ENCODE assay signal across 18 cellular contexts in the genomic region with DNA sequence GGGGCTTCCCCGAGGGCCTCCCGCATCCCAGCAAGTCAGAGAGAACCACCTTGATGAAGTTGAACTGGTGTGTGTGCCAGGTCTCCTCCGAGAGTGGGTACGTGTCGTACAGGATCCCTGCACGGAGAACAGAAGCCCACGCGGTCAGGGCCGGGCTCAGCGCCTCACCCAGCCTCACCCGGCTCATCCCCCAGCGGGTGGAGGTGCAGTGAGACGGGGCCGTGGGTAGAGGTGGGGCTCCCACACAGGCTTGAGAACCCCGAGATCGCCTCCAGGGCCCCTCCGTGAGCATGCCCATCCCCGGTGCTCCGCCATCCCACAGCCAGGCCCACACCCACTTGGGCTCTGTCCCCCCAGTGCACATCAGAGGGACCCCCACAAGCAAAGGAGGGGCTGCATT.
"Had no signal": no experiment of that assay in that cellular context is flagged by ENCODE, and none has a peak within 500 bp of the region (broad histone marks: within the 10 kb centered on the region; RNA-seq: fewer than 3 reads in every experiment).

No MANE protein-coding gene starts in this region.

- H3K4me3 ChIP-seq: body of pancreas, smooth muscle cell, suprapubic skin had no signal

- DNase-seq: activated CD4-positive, alpha-beta memory T cell treated with anti-CD3 and anti-CD28 coated beads, Interleukin-2, amount 10 ng/mL, durations not matched to agents 7 days and 5 days; activated CD4-positive, alpha-beta T cell treated with anti-CD3 and anti-CD28 coated beads for 36 hours; activated effector memory CD4-positive, alpha-beta T cell treated with Interleukin-2 at 50 U/mL for 16 hours; activated T-cell treated with anti-CD3 and anti-CD28 coated beads, Interleukin-2, amount 50 U/mL, for 24 hours; amniotic stem cell; body of pancreas; cortex of kidney; effector memory CD4-positive, alpha-beta T cell; foreskin fibroblast; mesendoderm; stimulated activated CD4-positive, alpha-beta T cell treated with anti-CD3 and anti-CD28 coated beads, Interleukin-4, amount 100 ng/mL, for 4 hours; stimulated activated CD8-positive, alpha-beta memory T cell treated with anti-CD3 and anti-CD28 coated beads, Interleukin-4, amount 100 ng/mL, for 48 hours; stimulated activated naive CD8-positive, alpha-beta T cell treated with anti-CD3 and anti-CD28 coated beads, Interleukin-15, Interleukin-2, amounts not matched to agents 100 U/mL and 50 U/mL, for 24 hours; T-cell; WERI-Rb-1 had no signal

- H3K9me3 ChIP-seq: body of pancreas, right lobe of liver, suprapubic skin had no signal

- H3K27ac ChIP-seq: suprapubic skin, WERI-Rb-1 had no signal

- H3K4me2 ChIP-seq: smooth muscle cell had no signal

- H3K27me3 ChIP-seq: body of pancreas, right lobe of liver, suprapubic skin had no signal
